ENCODE assay signal across 11 cellular contexts in the genomic region with DNA sequence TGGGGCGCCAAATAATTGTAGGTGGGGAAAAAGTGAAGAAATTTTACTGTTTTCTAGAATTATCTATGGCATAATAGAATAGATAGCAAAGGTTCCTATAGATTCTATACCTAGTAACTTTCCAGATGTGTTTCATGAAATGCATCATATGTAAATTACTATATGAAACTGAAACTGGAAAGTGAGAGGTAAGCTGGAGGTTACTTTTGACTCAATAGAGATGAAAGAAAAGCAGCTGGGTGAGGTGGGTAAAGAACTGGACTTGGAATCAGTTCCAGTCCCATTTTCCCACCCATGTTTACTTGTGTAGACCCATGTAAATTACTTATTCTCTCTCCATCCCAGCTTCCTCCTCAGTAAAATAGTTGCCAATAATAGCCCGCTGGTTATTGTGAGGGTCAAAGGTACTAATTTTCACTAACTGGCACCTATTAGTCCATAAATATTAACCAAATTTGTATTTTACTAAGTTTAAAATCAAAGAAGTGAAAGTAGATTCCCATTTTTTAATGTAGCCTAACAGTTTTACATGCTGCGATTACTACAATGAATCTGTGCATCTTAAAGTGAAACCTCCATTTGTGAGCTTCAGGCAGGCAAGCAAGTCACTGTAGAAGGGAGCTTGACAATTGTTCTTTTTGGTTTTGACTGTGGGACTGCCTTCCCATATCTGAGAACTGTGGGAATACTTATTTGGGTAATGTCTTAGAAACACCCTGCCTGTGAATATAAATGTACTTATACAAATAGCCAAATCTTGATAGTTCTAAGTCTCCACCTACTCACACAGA.
DNase-seq lines count a peak whose midpoint lies in the region; ATAC-seq, FAIRE-seq and TF ChIP-seq lines count a peak whose summit lies in the region.
"Had no signal": no experiment of that assay in that cellular context is flagged by ENCODE, and none has a peak within 500 bp of the region (broad histone marks: within the 10 kb centered on the region; RNA-seq: fewer than 3 reads in every experiment).

No MANE protein-coding gene starts in this region.

- ATAC-seq in HG02970 (IDR thresholded peaks at IDR 0.05; ENCODE audit: low FRiP score, unreplicated experiment) (peak; percentile 95), HepG2 (no peak)

- no peak for TF ChIP-seq EP300 in HepG2 (IDR thresholded peaks at IDR 0.05; ENCODE audit: low read depth in 2 of 2, low read length in 2 of 2)
- TF ChIP-seq EP300 in HepG2 (CRISPR knock-in tag; IDR thresholded peaks at IDR 0.05; ENCODE audit: borderline replicate concordance) = no peak

- H3K27me3 ChIP-seq in ACC112 (ENCODE audit: insufficient read depth, low read length) = no peaks in the 10 kb centered on the region
- H3K27me3 ChIP-seq in HepG2 (ENCODE audit: control insufficient read depth in 1 of 2, insufficient read depth in 2 of 2, low read length in 2 of 2) = no peaks in the 10 kb centered on the region

- H3K4me1 Mint-ChIP-seq in activated naive CD8-positive, alpha-beta T cell treated with anti-CD3 and anti-CD28 coated beads for 36 hours = peaks cover 24% of the 10 kb centered on the region

- H3K4me3 ChIP-seq in ACC112 (ENCODE audit: low read depth, low read length) = peak overlapping the region; percentile 52
- H3K4me3 ChIP-seq in HepG2 (replicated peaks in 1 of 3; ENCODE audit: insufficient read depth in 1 of 3, low read depth in 2 of 3, low read length in 3 of 3) = no peak overlapping the region
- no peak overlapping the region for H3K4me3 ChIP-seq in lower leg skin (ENCODE audit: low read depth, poor library complexity, severe bottlenecking)
- H3K4me3 ChIP-seq: SK-N-MC had no signal

- POLR2A ChIA-PET in HepG2 (lab: Yijun Ruan, JAX) = no interaction called here

- H3K9ac ChIP-seq in HepG2 (ENCODE audit: insufficient read depth, low read depth, low read length) = no peak overlapping the region

- H3K4me1 ChIP-seq in ACC112 (ENCODE audit: control insufficient read depth, insufficient read depth, low read length, unreplicated experiment) (peaks cover 38% of the 10 kb centered on the region), HepG2 (ENCODE audit: insufficient read depth, low read length) (no peaks in the 10 kb centered on the region)

- H3K4me3 Mint-ChIP-seq in activated naive CD8-positive, alpha-beta T cell treated with anti-CD3 and anti-CD28 coated beads for 36 hours = no peak overlapping the region

- intact Hi-C loops in HepG2 (cut with micrococcal nuclease; ENCODE audit: unreplicated experiment) = loop anchor here (5.0 kb wide), 1 partner anchor 946 kb away; no protein-coding TSS in a partner anchor
- intact Hi-C loops in lower leg skin (cut with DNase I; ENCODE audit: low total_unique reads) = no loop called here

- CTCF ChIA-PET in HepG2 (lab: Yijun Ruan, JAX; ENCODE audit: low intra/inter-chr PET ratio, low total read pairs) = no interaction called here

- H3K27ac ChIP-seq in ACC112 (ENCODE audit: low read depth, low read length) (peak overlapping the region; percentile 91), HepG2 (ENCODE audit: extremely low read length, insufficient read depth, low read length) (no peak overlapping the region)
- H3K27ac ChIP-seq: C4-2B, SK-N-MC had no signal

- FAIRE-seq in GM19239 (lab: Jason Lieb, UNC) (peak; percentile 99), HepG2 (lab: Jason Lieb, UNC) (no peak)

- H3K36me3 Mint-ChIP-seq in activated naive CD8-positive, alpha-beta T cell treated with anti-CD3 and anti-CD28 coated beads for 36 hours = no peaks in the 10 kb centered on the region

- no peak for TF ChIP-seq RAD21 in HepG2 (CRISPR knock-in tag; IDR thresholded peaks at IDR 0.05)

- H3K9me3 ChIP-seq in HepG2 (ENCODE audit: low read length) = no peaks in the 10 kb centered on the region

- H3K27me3 Mint-ChIP-seq in activated naive CD8-positive, alpha-beta T cell treated with anti-CD3 and anti-CD28 coated beads for 36 hours = no peaks in the 10 kb centered on the region

- H2AFZ ChIP-seq in ACC112 (ENCODE audit: low read length, unreplicated experiment) = peak overlapping the region; percentile 79
- no peak overlapping the region for H2AFZ ChIP-seq in HepG2 (ENCODE audit: low read length)

- no TSS peak for BruUV-seq in HepG2 (replicated peaks; lab: Mats Ljungman, UMichigan)

- no peaks in the 10 kb centered on the region for H3K9me3 Mint-ChIP-seq in activated naive CD8-positive, alpha-beta T cell treated with anti-CD3 and anti-CD28 coated beads for 36 hours

- TF ChIP-seq CTCF in HepG2 (CRISPR knock-in tag; IDR thresholded peaks at IDR 0.05) = no peak
- TF ChIP-seq CTCF in lower leg skin (IDR thresholded peaks at IDR 0.05) = no peak

- peak; percentile 59 for DNase-seq in GM19239 (ENCODE audit: insufficient read length, low spot score)
- no peak for DNase-seq in activated naive CD8-positive, alpha-beta T cell treated with anti-CD3 and anti-CD28 coated beads for 36 hours
- DNase-seq in HepG2 (ENCODE audit: low spot score) = no peak
- no peak for DNase-seq in effector CD4-positive, alpha-beta T cell
- DNase-seq in HPDE6-E6E7 (ENCODE audit: extremely low spot score) = no peak
- no peak for DNase-seq in lower leg skin (ENCODE audit: low spot score in 2 of 2)
- DNase-seq: stimulated activated CD4-positive, alpha-beta T cell treated with anti-CD3 and anti-CD28 coated beads, Interleukin-2, amount 100 ng/mL, for 24 hours had no signal

- no peaks in the 10 kb centered on the region for H3K36me3 ChIP-seq in ACC112 (ENCODE audit: insufficient read depth, low read length)
- H3K36me3 ChIP-seq in HepG2 (replicated peaks in 1 of 2; ENCODE audit: control insufficient read depth in 1 of 2, insufficient read depth in 2 of 2, low read length in 2 of 2) = no peaks in the 10 kb centered on the region

- H3K4me2 ChIP-seq in HepG2 (ENCODE audit: low read depth, low read length) = no peak overlapping the region

- no peaks in the 10 kb centered on the region for H3K79me2 ChIP-seq in ACC112 (ENCODE audit: control insufficient read depth, insufficient read depth, low read length, unreplicated experiment)
- H3K79me2 ChIP-seq in HepG2 (ENCODE audit: insufficient read depth, low read length) = no peaks in the 10 kb centered on the region

- no peaks in the 10 kb centered on the region for H4K20me1 ChIP-seq in HepG2 (ENCODE audit: insufficient read depth, low read length)

- 18% methylated on average over 3 of the region's 3 CpGs for WGBS in HepG2 (ENCODE audit: low lambda C conversion rate)
- WGBS in lower leg skin, 2 donors = 81 to 83% methylated on average over 3 of the region's 3 CpGs

- H3K27ac Mint-ChIP-seq in activated naive CD8-positive, alpha-beta T cell treated with anti-CD3 and anti-CD28 coated beads for 36 hours = peak overlapping the region; percentile 9

- TF ChIP-seq POLR2A in HepG2 (IDR thresholded peaks at IDR 0.05; ENCODE audit: insufficient read depth in 1 of 2, low read depth in 2 of 2, low read length in 2 of 2) (no peak), lower leg skin (IDR thresholded peaks at IDR 0.05) (no peak)

- in situ Hi-C loops in HepG2 (cut with HindIII; ENCODE audit: extremely low pct_ligation_motif_present, low pct_unique_long_range_greater_than_20kb) = no loop called here

TF ChIP-seq in HepG2, 621 proteins besides CTCF, POLR2A, EP300 and RAD21 (continues in another document):
- TF ChIP-seq MXD4 (CRISPR knock-in tag; IDR thresholded peaks at IDR 0.05) = no peak
- TF ChIP-seq PRPF4 (IDR thresholded peaks at IDR 0.05; ENCODE audit: low read depth, low read length, poor library complexity, severe bottlenecking) = no peak
- no peak for TF ChIP-seq SOX5 (CRISPR knock-in tag; IDR thresholded peaks at IDR 0.05; ENCODE audit: borderline replicate concordance)
- no peak for TF ChIP-seq ZNF552 (CRISPR knock-in tag; IDR thresholded peaks at IDR 0.05; ENCODE audit: borderline replicate concordance)
- TF ChIP-seq ZNF7 (CRISPR knock-in tag; IDR thresholded peaks at IDR 0.05) = no peak
- TF ChIP-seq ZNF510 (CRISPR knock-in tag; IDR thresholded peaks at IDR 0.05; ENCODE audit: low read depth) = no peak
- TF ChIP-seq, protein P1, sequence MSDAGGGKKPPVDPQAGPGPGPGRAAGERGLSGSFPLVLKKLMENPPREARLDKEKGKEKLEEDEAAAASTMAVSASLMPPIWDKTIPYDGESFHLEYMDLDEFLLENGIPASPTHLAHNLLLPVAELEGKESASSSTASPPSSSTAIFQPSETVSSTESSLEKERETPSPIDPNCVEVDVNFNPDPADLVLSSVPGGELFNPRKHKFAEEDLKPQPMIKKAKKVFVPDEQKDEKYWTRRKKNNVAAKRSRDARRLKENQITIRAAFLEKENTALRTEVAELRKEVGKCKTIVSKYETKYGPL (CRISPR knock-in tag; IDR thresholded peaks at IDR 0.05) = no peak
- no peak for TF ChIP-seq REL (CRISPR knock-in tag; conservative IDR thresholded peaks at IDR 0.05)
- no peak for TF ChIP-seq ZNF790 (CRISPR knock-in tag; IDR thresholded peaks at IDR 0.05; ENCODE audit: borderline replicate concordance)
- TF ChIP-seq CAMTA2 (CRISPR knock-in tag; IDR thresholded peaks at IDR 0.05; ENCODE audit: borderline replicate concordance) = no peak
- TF ChIP-seq POLR2AphosphoS5 (IDR thresholded peaks at IDR 0.05; ENCODE audit: low read depth, low read length) = no peak
- TF ChIP-seq MTF1 (CRISPR knock-in tag; IDR thresholded peaks at IDR 0.05) = no peak
